12 cellular contexts compared by ENCODE assay signal in genomic region chr10:93872776-93873175, GRCh38.
"Had no signal": no experiment of that assay in that cellular context is flagged by ENCODE, and none has a peak within 500 bp of the region (broad histone marks: within the 10 kb centered on the region; RNA-seq: fewer than 3 reads in every experiment).

No MANE protein-coding gene starts in this region.

- DNase-seq: activated CD4-positive, CD25-positive, alpha-beta regulatory T cell treated with anti-CD3 and anti-CD28 coated beads, Interleukin-2, amount 50 U/mL, for 72 hours; activated naive CD4-positive, alpha-beta T cell treated with anti-CD3 and anti-CD28 coated beads, Interleukin-2, amount 10 ng/mL, durations not matched to agents 7 days and 5 days; hippocampal formation; mucosa of descending colon; naive thymus-derived CD8-positive, alpha-beta T cell; T-helper 9 cell had no signal

- H3K4me3 Mint-ChIP-seq: activated naive CD4-positive, alpha-beta T cell treated with anti-CD3 and anti-CD28 coated beads, Interleukin-2, amount 10 ng/mL, durations not matched to agents 7 days and 5 days; activated T-helper 17 cell treated with anti-CD3 and anti-CD28 coated beads, Interleukin-2, amount 50 U/mL, for 72 hours; naive thymus-derived CD8-positive, alpha-beta T cell; stimulated activated effector memory CD8-positive, alpha-beta T cell treated with anti-CD3 and anti-CD28 coated beads, Interleukin-12 subunit alpha, Interleukin-12 subunit beta, amount 100 ng/mL, for 72 hours had no signal

- H3K36me3 ChIP-seq: adrenal gland, neutrophil, thoracic aorta had no signal

- H3K27me3 ChIP-seq: adrenal gland had no signal

- H3K4me3 ChIP-seq: adrenal gland, mucosa of descending colon, thoracic aorta had no signal

- H3K36me3 Mint-ChIP-seq: activated naive CD4-positive, alpha-beta T cell treated with anti-CD3 and anti-CD28 coated beads, Interleukin-2, amount 10 ng/mL, durations not matched to agents 7 days and 5 days; naive thymus-derived CD8-positive, alpha-beta T cell; stimulated activated effector memory CD8-positive, alpha-beta T cell treated with anti-CD3 and anti-CD28 coated beads, Interleukin-12 subunit alpha, Interleukin-12 subunit beta, amount 100 ng/mL, for 72 hours had no signal

- H3K27ac ChIP-seq: adrenal gland, neutrophil, parathyroid adenoma, thoracic aorta had no signal

- H3K79me2 ChIP-seq: parathyroid adenoma had no signal

- H3K9ac ChIP-seq: parathyroid adenoma had no signal

- H3K27ac Mint-ChIP-seq: activated naive CD4-positive, alpha-beta T cell treated with anti-CD3 and anti-CD28 coated beads, Interleukin-2, amount 10 ng/mL, durations not matched to agents 7 days and 5 days; activated T-helper 17 cell treated with anti-CD3 and anti-CD28 coated beads, Interleukin-2, amount 50 U/mL, for 72 hours; stimulated activated effector memory CD8-positive, alpha-beta T cell treated with anti-CD3 and anti-CD28 coated beads, Interleukin-12 subunit alpha, Interleukin-12 subunit beta, amount 100 ng/mL, for 72 hours had no signal

- H3K4me1 Mint-ChIP-seq: activated naive CD4-positive, alpha-beta T cell treated with anti-CD3 and anti-CD28 coated beads, Interleukin-2, amount 10 ng/mL, durations not matched to agents 7 days and 5 days; activated T-helper 17 cell treated with anti-CD3 and anti-CD28 coated beads, Interleukin-2, amount 50 U/mL, for 72 hours; naive thymus-derived CD8-positive, alpha-beta T cell; stimulated activated effector memory CD8-positive, alpha-beta T cell treated with anti-CD3 and anti-CD28 coated beads, Interleukin-12 subunit alpha, Interleukin-12 subunit beta, amount 100 ng/mL, for 72 hours had no signal

- H3K9me3 Mint-ChIP-seq: activated naive CD4-positive, alpha-beta T cell treated with anti-CD3 and anti-CD28 coated beads, Interleukin-2, amount 10 ng/mL, durations not matched to agents 7 days and 5 days; activated T-helper 17 cell treated with anti-CD3 and anti-CD28 coated beads, Interleukin-2, amount 50 U/mL, for 72 hours; stimulated activated effector memory CD8-positive, alpha-beta T cell treated with anti-CD3 and anti-CD28 coated beads, Interleukin-12 subunit alpha, Interleukin-12 subunit beta, amount 100 ng/mL, for 72 hours had no signal
